ENCODE assay signal across 1 cellular context in the genomic region with DNA sequence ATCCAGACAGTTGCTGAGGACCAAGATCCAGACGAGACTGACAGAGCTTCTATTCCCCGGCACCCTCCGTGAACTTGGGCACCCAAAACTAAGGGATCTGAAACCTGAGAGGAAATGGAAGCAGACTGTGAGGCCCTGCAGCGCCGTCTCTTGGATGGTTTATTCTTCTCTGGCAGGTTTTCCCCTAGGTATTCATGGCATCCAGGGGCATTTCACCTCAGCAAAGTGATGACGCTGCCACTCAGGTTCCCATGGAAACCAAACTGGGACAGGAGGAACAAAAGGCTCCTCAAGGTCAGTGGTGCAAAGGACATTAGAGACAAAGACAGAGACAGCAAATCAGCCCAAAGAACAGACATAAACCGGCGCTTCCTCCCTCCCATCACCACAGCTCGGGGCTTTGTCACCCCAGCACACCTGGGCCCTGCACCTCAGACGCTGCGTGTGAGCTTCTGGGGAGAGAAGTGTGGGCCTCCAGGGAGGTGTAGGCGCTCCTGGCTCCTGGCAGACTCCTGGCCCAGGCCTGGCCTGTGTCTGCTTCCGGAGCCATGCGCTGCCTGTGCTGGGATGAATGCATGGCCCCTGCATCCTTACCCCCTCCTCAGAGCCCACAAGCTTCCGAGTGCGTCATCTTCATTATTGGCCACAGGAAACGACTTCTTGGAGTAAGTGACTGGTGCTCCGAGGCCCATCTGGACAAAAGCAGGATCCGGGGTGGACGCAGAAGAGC.
TF ChIP-seq lines count a peak whose summit lies in the region.

No MANE protein-coding gene starts in this region.

TF ChIP-seq in HepG2, 621 proteins besides CTCF, POLR2A, EP300 and RAD21 (continued from another document):
- no peak for TF ChIP-seq ZNF207 (IDR thresholded peaks at IDR 0.05; ENCODE audit: borderline replicate concordance)
